Comparison of ENCODE assay signal across 1 cellular context in the genomic region with DNA sequence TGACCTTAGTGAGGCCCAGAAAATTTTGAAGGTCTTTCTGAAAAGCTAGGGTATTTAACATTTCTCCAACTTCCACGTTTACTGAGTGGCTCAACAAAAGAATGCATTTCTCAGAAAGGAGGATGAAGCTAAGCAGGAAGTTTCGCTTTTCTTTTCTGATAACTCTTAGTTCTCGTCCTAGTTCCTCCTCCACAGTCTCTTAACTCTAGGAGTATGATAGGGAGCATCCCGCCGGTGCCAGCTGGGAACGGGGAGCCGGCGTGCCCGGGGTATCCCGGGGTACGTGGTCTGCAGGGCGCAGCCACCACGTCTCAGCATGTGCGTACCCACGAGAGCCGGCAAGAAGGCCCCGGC.
TF ChIP-seq lines count a peak whose summit lies in the region.

No MANE protein-coding gene starts in this region.

TF ChIP-seq in endothelial cell of umbilical vein, 7 proteins besides CTCF, POLR2A, EP300 and RAD21:
- TF ChIP-seq FOS (IDR thresholded peaks at IDR 0.05; ENCODE audit: borderline replicate concordance, insufficient read depth, low read length) (no peak), JUN (IDR thresholded peaks at IDR 0.05; ENCODE audit: borderline replicate concordance, insufficient read depth, insufficient read length, low read depth) (no peak), MYC (IDR thresholded peaks at IDR 0.05; ENCODE audit: low read depth, low read length) (no peak), POLR2AphosphoS5 (IDR thresholded peaks at IDR 0.05; ENCODE audit: insufficient read depth, low read depth, low read length) (no peak), GATA2 (IDR thresholded peaks at IDR 0.05; ENCODE audit: insufficient read depth, insufficient read length, low read depth, low read length) (no peak), EZH2 (IDR thresholded peaks at IDR 0.05; ENCODE audit: borderline replicate concordance, low read depth, low read length, severe bottlenecking) (no peak)
- TF ChIP-seq, protein P1, sequence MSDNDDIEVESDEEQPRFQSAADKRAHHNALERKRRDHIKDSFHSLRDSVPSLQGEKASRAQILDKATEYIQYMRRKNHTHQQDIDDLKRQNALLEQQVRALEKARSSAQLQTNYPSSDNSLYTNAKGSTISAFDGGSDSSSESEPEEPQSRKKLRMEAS (IDR thresholded peaks at IDR 0.05; ENCODE audit: insufficient read depth, insufficient read length): no peak
